In the genomic region with DNA sequence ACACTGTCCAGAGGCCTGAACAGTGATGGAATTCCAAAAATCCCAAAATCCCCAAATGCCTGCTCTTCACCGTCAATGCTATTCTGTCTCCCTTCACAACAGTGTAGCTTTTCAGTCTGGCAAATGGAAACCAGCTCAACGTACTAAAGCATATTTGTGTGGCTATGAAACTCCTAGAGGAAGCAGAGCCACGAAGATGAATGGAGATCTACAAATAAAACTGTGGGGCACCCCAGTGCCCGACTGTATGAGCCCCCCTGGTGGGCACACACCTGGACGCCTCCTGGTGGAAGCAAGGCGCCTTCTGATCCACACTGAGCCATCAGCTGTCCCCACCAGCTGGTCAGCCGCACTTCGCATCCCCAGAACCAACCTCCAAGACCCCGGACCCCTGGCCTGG, we compare ENCODE assay signal across 2 cellular contexts.
TF ChIP-seq lines count a peak whose summit lies in the region.

No MANE protein-coding gene starts in this region.

TF ChIP-seq in SK-N-SH, 30 proteins besides CTCF, POLR2A, EP300 and RAD21:
- no peak for TF ChIP-seq GABPA (IDR thresholded peaks at IDR 0.05; ENCODE audit: low read depth)

TF ChIP-seq in SK-N-SH treated with all-trans-retinoic acid at 6 μM for 48 hours, 23 proteins besides CTCF, POLR2A, EP300 and RAD21:
- TF ChIP-seq ZNF8 (CRISPR knock-in tag; IDR thresholded peaks at IDR 0.05): no peak
- TF ChIP-seq PATZ1 (CRISPR knock-in tag; IDR thresholded peaks at IDR 0.05; ENCODE audit: borderline replicate concordance): no peak
TF ChIP-seq in SK-N-SH treated with all-trans-retinoic acid at 6 μM for 48 hours: peak in this region for 0.
